In genomic region chr3:128316456-128316855, GRCh38 we compare ENCODE assay signal across 10 cellular contexts.
DNase-seq lines count a peak whose midpoint lies in the region; ATAC-seq and TF ChIP-seq lines count a peak whose summit lies in the region.
"Had no signal": no experiment of that assay in that cellular context is flagged by ENCODE, and none has a peak within 500 bp of the region (broad histone marks: within the 10 kb centered on the region; RNA-seq: fewer than 3 reads in every experiment).

No MANE protein-coding gene starts in this region.

- no peak for TF ChIP-seq CTCF in CD4-positive, alpha-beta T cell (IDR thresholded peaks at IDR 0.05)

- CTCF ChIA-PET in CD4-positive, alpha-beta T cell (lab: Charles Lee), result no interaction called here

- no peak overlapping the region for H3K4me3 ChIP-seq in effector memory CD4-positive, alpha-beta T cell (ENCODE audit: insufficient read depth, low read depth, low read length, poor library complexity, severe bottlenecking)
- H3K4me3 ChIP-seq: skin epidermis had no signal

- no peaks in the 10 kb centered on the region for H3K27me3 Mint-ChIP-seq in CD4-positive, alpha-beta T cell
- no peaks in the 10 kb centered on the region for H3K27me3 Mint-ChIP-seq in stimulated activated naive B cell treated with anti-CD40 and anti-IgM and Interleukin-4, amounts not matched to agents 10 μg/mL and 1 μg/mL and 100 μg/mL, for 72 hours

- DNase-seq in CD4-positive, alpha-beta T cell, result peak; percentile 54 to 80 (median 65)
- peak; percentile 73 for DNase-seq in activated CD8-positive, alpha-beta memory T cell treated with anti-CD3 and anti-CD28 coated beads for 24 hours
- peak; percentile 40 to 50 (median 47) for DNase-seq in effector memory CD4-positive, alpha-beta T cell
- DNase-seq in stimulated activated CD4-positive, alpha-beta T cell treated with anti-CD3 and anti-CD28 coated beads, Interleukin-4, amount 100 ng/mL, for 1 hour, result peak; percentile 51
- no peak for DNase-seq in epidermal melanocyte (ENCODE audit: insufficient read length, low spot score)
- DNase-seq in stimulated activated naive B cell treated with anti-CD40 and anti-IgM and Interleukin-4, amounts not matched to agents 10 μg/mL and 1 μg/mL and 100 μg/mL, for 72 hours, result no peak
- DNase-seq: brain microvascular endothelial cell had no signal

- peaks cover 9% of the 10 kb centered on the region for H3K36me3 Mint-ChIP-seq in CD4-positive, alpha-beta T cell (ENCODE audit: low read depth)
- peaks cover 13 to 50% of the 10 kb centered on the region in 2 donors for H3K36me3 Mint-ChIP-seq in stimulated activated naive B cell treated with anti-CD40 and anti-IgM and Interleukin-4, amounts not matched to agents 10 μg/mL and 1 μg/mL and 100 μg/mL, for 72 hours

- H3K27me3 ChIP-seq in CD4-positive, alpha-beta T cell (ENCODE audit: control insufficient read depth, insufficient read depth, low read length), result no peaks in the 10 kb centered on the region
- no peaks in the 10 kb centered on the region for H3K27me3 ChIP-seq in effector memory CD4-positive, alpha-beta T cell (replicated peaks; ENCODE audit: control insufficient read depth, insufficient read depth, low read length, poor library complexity, severe bottlenecking)
- H3K27me3 ChIP-seq: brain microvascular endothelial cell had no signal

- peaks cover 27% of the 10 kb centered on the region for H3K4me1 ChIP-seq in effector memory CD4-positive, alpha-beta T cell (ENCODE audit: control insufficient read depth, insufficient read depth, low read length, poor library complexity, severe bottlenecking)

- intact Hi-C loops in CD4-positive, alpha-beta T cell (cut with DNase I, micrococcal nuclease), result loop anchor here in 1 of 2 experiments (1.0 kb wide), 1 partner anchor 21 kb away; no protein-coding TSS in a partner anchor

- H3K4me3 Mint-ChIP-seq in CD4-positive, alpha-beta T cell, result peak overlapping the region; percentile 12
- no peak overlapping the region for H3K4me3 Mint-ChIP-seq in stimulated activated naive B cell treated with anti-CD40 and anti-IgM and Interleukin-4, amounts not matched to agents 10 μg/mL and 1 μg/mL and 100 μg/mL, for 72 hours

- H3K9me3 Mint-ChIP-seq in CD4-positive, alpha-beta T cell, result no peaks in the 10 kb centered on the region
- H3K9me3 Mint-ChIP-seq in stimulated activated naive B cell treated with anti-CD40 and anti-IgM and Interleukin-4, amounts not matched to agents 10 μg/mL and 1 μg/mL and 100 μg/mL, for 72 hours, result no peaks in the 10 kb centered on the region

- peak; percentile 96 for ATAC-seq in CD4-positive, alpha-beta T cell (ENCODE audit: poor library complexity)
- ATAC-seq in stimulated activated naive B cell treated with anti-CD40 and anti-IgM and Interleukin-4, amounts not matched to agents 10 μg/mL and 1 μg/mL and 100 μg/mL, for 72 hours (replicated peaks), result no peak
- ATAC-seq in GM21717 (IDR thresholded peaks at IDR 0.05; ENCODE audit: unreplicated experiment) (no peak), GM21515 (IDR thresholded peaks at IDR 0.05; ENCODE audit: unreplicated experiment) (no peak)

- H3K27ac ChIP-seq in CD4-positive, alpha-beta T cell (ENCODE audit: low read depth, low read length), result peak overlapping the region; percentile 61
- peak overlapping the region; percentile 35 for H3K27ac ChIP-seq in effector memory CD4-positive, alpha-beta T cell (ENCODE audit: insufficient read depth, low read length, poor library complexity, severe bottlenecking)
- H3K27ac ChIP-seq: brain microvascular endothelial cell had no signal

- H3K4me1 Mint-ChIP-seq in CD4-positive, alpha-beta T cell (ENCODE audit: low read depth), result peaks cover 89% of the 10 kb centered on the region
- H3K4me1 Mint-ChIP-seq in stimulated activated naive B cell treated with anti-CD40 and anti-IgM and Interleukin-4, amounts not matched to agents 10 μg/mL and 1 μg/mL and 100 μg/mL, for 72 hours, result no peaks in the 10 kb centered on the region

- POLR2A ChIA-PET in CD4-positive, alpha-beta T cell (lab: Charles Lee), result interaction anchor here (1.0 to 2.0 kb wide), 3 partner anchors 8 to 192 kb away, joined by 3 to 21 read pairs (median 3); no protein-coding TSS in a partner anchor

- H3K27ac Mint-ChIP-seq in CD4-positive, alpha-beta T cell, result peak overlapping the region; percentile 78
- no peak overlapping the region for H3K27ac Mint-ChIP-seq in stimulated activated naive B cell treated with anti-CD40 and anti-IgM and Interleukin-4, amounts not matched to agents 10 μg/mL and 1 μg/mL and 100 μg/mL, for 72 hours

- no peaks in the 10 kb centered on the region for H3K9me3 ChIP-seq in CD4-positive, alpha-beta T cell (ENCODE audit: control insufficient read depth, low read length)
- H3K9me3 ChIP-seq in effector memory CD4-positive, alpha-beta T cell (ENCODE audit: control insufficient read depth, low read length), result no peaks in the 10 kb centered on the region

- peaks cover 6% of the 10 kb centered on the region for H3K36me3 ChIP-seq in effector memory CD4-positive, alpha-beta T cell (ENCODE audit: control insufficient read depth, insufficient read depth, low read length)
- H3K36me3 ChIP-seq: brain microvascular endothelial cell had no signal

Comparison
In these comparisons a context has a peak if more than half of its experiments do, and no peak if none do; other contexts are left out.
1. DNase-seq: peak in CD4-positive, alpha-beta T cell (10 of 10), activated CD8-positive, alpha-beta memory T cell treated with anti-CD3 and anti-CD28 coated beads for 24 hours (single experiment), effector memory CD4-positive, alpha-beta T cell (3 of 3) and stimulated activated CD4-positive, alpha-beta T cell treated with anti-CD3 and anti-CD28 coated beads, Interleukin-4, amount 100 ng/mL, for 1 hour (single experiment); none in epidermal melanocyte (single experiment) and stimulated activated naive B cell treated with anti-CD40 and anti-IgM and Interleukin-4, amounts not matched to agents 10 μg/mL and 1 μg/mL and 100 μg/mL, for 72 hours (single experiment).